8 cellular contexts compared by ENCODE assay signal in genomic region chr1:26233903-26234643, GRCh38. TPM values are rescaled to one million over a fixed set of nuclear protein-coding genes. Genes with fewer than 3 reads are reported as not detected.
A peak's percentile ranks its signal among the peaks of the same experiment; 100 is the strongest.
DNase-seq lines count a peak whose midpoint lies in the region; ATAC-seq and TF ChIP-seq lines count a peak whose summit lies in the region.

Gene CEP85 (plus strand): TSS chr1:26234200. CDS start chr1:26239784, 5,584 bp downstream.

- H3K4me1 ChIP-seq in PC-9 (replicated peaks; ENCODE audit: insufficient read depth) = peaks cover 31% of the 10 kb centered on the region
- H3K4me1 ChIP-seq in mucosa of descending colon (ENCODE audit: low read depth) = peaks cover 6% of the 10 kb centered on the region

- H3K36me3 ChIP-seq in PC-9 (ENCODE audit: low read depth) (0 out of 2 replicates have a peak, but pooled peaks cover 3% of the 10 kb centered on the region), mucosa of descending colon (ENCODE audit: low read depth) (no peaks in the 10 kb centered on the region)

- peak; percentile 97 for DNase-seq in DMS53 treated with DMSO at 0.1 percent for 48 hours (lab: John Stamatoyannopoulos, UW; ENCODE audit: unreplicated experiment)
- peak; percentile 99 for DNase-seq in KBM-7
- peak; percentile 89 to 98 for DNase-seq in PC-9
- peak; percentile 99 for DNase-seq in activated T-cell treated with anti-CD3 and anti-CD28 coated beads, Interleukin-2, amount 50 U/mL, for 1 hour
- DNase-seq in epithelial cell of prostate (ENCODE audit: low read depth, low spot score) = peak; percentile 83
- peak; percentile 98 to 99 (median 99) for DNase-seq in mucosa of descending colon
- peak; percentile 96 for DNase-seq in stimulated activated CD8-positive, alpha-beta memory T cell treated with anti-CD3 and anti-CD28 coated beads, Interleukin-4, amount 100 ng/mL, for 24 hours (ENCODE audit: low read depth)

- 0 out of 2 replicates have a peak within 1 kb of the TSS, but pooled peaks have one; percentile 16 for H3K27ac ChIP-seq in PC-9
- H3K27ac ChIP-seq in epithelial cell of prostate = peak within 1 kb of the TSS; percentile 57

- H2AFZ ChIP-seq in PC-9 = peak within 1 kb of the TSS; percentile 84

- peaks cover 48% of the 10 kb centered on the region for H3K79me2 ChIP-seq in PC-9 (ENCODE audit: low read depth)

- no peaks in the 10 kb centered on the region for H3F3A ChIP-seq in PC-9 (ENCODE audit: insufficient read depth, low read depth)

- H4K20me1 ChIP-seq in PC-9 (ENCODE audit: insufficient read depth) = no peaks in the 10 kb centered on the region

- no peaks in the 10 kb centered on the region for H3K27me3 ChIP-seq in PC-9 (ENCODE audit: insufficient read depth, low read depth)

- ATAC-seq in GM21717 (IDR thresholded peaks at IDR 0.05; ENCODE audit: unreplicated experiment) (peak; percentile 85), mucosa of descending colon (peak; percentile 97)

- no peaks in the 10 kb centered on the region for H3K9me2 ChIP-seq in PC-9 (ENCODE audit: insufficient read depth)

- TF ChIP-seq CTCF in PC-9 (conservative IDR thresholded peaks at IDR 0.05) (peak; percentile 80), mucosa of descending colon (IDR thresholded peaks at IDR 0.05) (peak; percentile 90)

- intact Hi-C loops in PC-9 (cut with micrococcal nuclease; ENCODE audit: unreplicated experiment) = loop anchor here (1.0 kb wide), 3 partner anchors 57 to 198 kb away; partner anchors contain the start of gene CNKSR1
- intact Hi-C loops in mucosa of descending colon (cut with DNase I, micrococcal nuclease) = loop anchor here in 1 of 2 donors (2.0 kb wide), 1 partner anchor 65 kb away; the partner anchor contains the start of genes C1orf232 and ZNF593

- no peaks in the 10 kb centered on the region for H3K9me3 ChIP-seq in PC-9 (ENCODE audit: insufficient read depth, low read depth)
- H3K9me3 ChIP-seq in mucosa of descending colon = no peaks in the 10 kb centered on the region

- peak within 1 kb of the TSS; percentile 84 for H3K4me3 ChIP-seq in PC-9
- H3K4me3 ChIP-seq in mucosa of descending colon = peak within 1 kb of the TSS; percentile 40

- CTCF ChIA-PET in PC-9 (lab: Charles Lee) = interaction anchor here (0.6 to 1.9 kb wide), 8 partner anchors 44 to 1412 kb away, joined by 3 to 7 read pairs (median 3); partner anchors contain the start of genes CATSPER4, CNKSR1 and ZNF593

- BruUV-seq in PC-9 (replicated peaks; lab: Mats Ljungman, UMichigan) = TSS peak; percentile 51

- H3K4me2 ChIP-seq in PC-9 = peak within 1 kb of the TSS; percentile 85

- in situ Hi-C loops in KBM-7 (cut with MboI; ENCODE audit: low pct_unique_long_range_greater_than_20kb, low sequenced_read_pairs) = no loop called here

- POLR2A ChIA-PET in PC-9 (lab: Charles Lee; ENCODE audit: unreplicated experiment) = interaction anchor here (0.5 to 0.7 kb wide), 9 partner anchors 16 to 1868 kb away, joined by 3 to 24 read pairs (median 5); partner anchors contain the start of gene CATSPER4

RNA-seq across cellular contexts. Expression of gene CEP85, which starts in this region (rescaled TPM):
- 34.0 and 42.5 TPM in 2 replicates for total RNA-seq in PC-9 (2021)
- total RNA-seq in mucosa of descending colon = 10 to 100 TPM; 10.7 to 15.9 (median 15.6) TPM

Comparison
In these comparisons a context has a peak if more than half of its experiments do, and no peak if none do; other contexts are left out.
1. Peak in every context shown above with its lines: DNase-seq, ATAC-seq, H3K4me3 ChIP-seq and H3K27ac ChIP-seq.